Comparison of ENCODE assay signal across 8 cellular contexts in genomic region chr1:151945725-151946365, GRCh38. TPM values are rescaled to one million over a fixed set of nuclear protein-coding genes. Genes with fewer than 3 reads are reported as not detected.
DNase-seq lines count a peak whose midpoint lies in the region; ATAC-seq and TF ChIP-seq lines count a peak whose summit lies in the region.

No MANE protein-coding gene starts in this region.

- DNase-seq in DMS79 (lab: John Stamatoyannopoulos, UW), result peak; percentile 60
- peak; percentile 60 to 64 for DNase-seq in Kasumi-1 (lab: John Stamatoyannopoulos, UW)
- peak; percentile 77 for DNase-seq in T-helper 9 cell
- DNase-seq in astrocyte of the spinal cord (ENCODE audit: low read depth, low spot score), result peak; percentile 96
- DNase-seq in immature natural killer cell, result peak; percentile 81 to 91 (median 85)
- DNase-seq in stimulated activated CD4-positive, alpha-beta T cell treated with anti-CD3 and anti-CD28 coated beads, Interleukin-1b, Interleukin-23, amount 100 ng/mL, for 24 hours (ENCODE audit: low read depth in 4 of 4, low spot score in 1 of 4), result peak; percentile 17 to 45 (median 40)
- DNase-seq in hippocampal formation (lab: John Stamatoyannopoulos, UW), result no peak

- in situ Hi-C loops in astrocyte of the spinal cord (cut with HindIII; ENCODE audit: low sequenced_read_pairs), result no loop called here

- H3K36me3 Mint-ChIP-seq in immature natural killer cell, result no peaks in the 10 kb centered on the region

- H3K27me3 Mint-ChIP-seq in immature natural killer cell (ENCODE audit: low read depth in 3 of 3), result peaks cover under 1 to 10% (median 6%) of the 10 kb centered on the region in 3 donors

- no peak for TF ChIP-seq CTCF in astrocyte of the spinal cord (IDR thresholded peaks at IDR 0.05; ENCODE audit: low read depth, low read length)

- H3K4me1 Mint-ChIP-seq in immature natural killer cell, result peaks cover 29 to 30% of the 10 kb centered on the region in 2 donors

- no peak for ATAC-seq in HG03460 (IDR thresholded peaks at IDR 0.05; ENCODE audit: unreplicated experiment)

- peak overlapping the region; percentile 83 to 94 (median 90) for H3K27ac Mint-ChIP-seq in immature natural killer cell

- peak overlapping the region; percentile 11 to 70 (median 62) for H3K4me3 Mint-ChIP-seq in immature natural killer cell

- no peaks in the 10 kb centered on the region for H3K9me3 Mint-ChIP-seq in immature natural killer cell

- no peak overlapping the region for H3K4me3 ChIP-seq in astrocyte of the spinal cord (ENCODE audit: low read depth, low read length)

RNA-seq across cellular contexts. Expression of gene THEM4, which starts 36.5 kb away (rescaled TPM):
- 10 to 100 TPM; 29.9 to 38.1 (median 36.7) TPM for polyA plus RNA-seq in immature natural killer cell

RNA-seq across cellular contexts. Expression of gene S100A10, which starts 47.8 kb away (rescaled TPM):
- 100 to 1,000 TPM; 445 to 680 (median 567) TPM for polyA plus RNA-seq in immature natural killer cell

Comparison
In these comparisons a context has a peak if more than half of its experiments do, and no peak if none do; other contexts are left out.
1. DNase-seq: peak in DMS79 (single experiment), Kasumi-1 (2 of 2), T-helper 9 cell (single experiment), astrocyte of the spinal cord (single experiment), immature natural killer cell (3 of 3) and stimulated activated CD4-positive, alpha-beta T cell treated with anti-CD3 and anti-CD28 coated beads, Interleukin-1b, Interleukin-23, amount 100 ng/mL, for 24 hours (4 of 4); none in hippocampal formation (0 of 2).